Comparison of ENCODE assay signal across 32 cellular contexts in the genomic region with DNA sequence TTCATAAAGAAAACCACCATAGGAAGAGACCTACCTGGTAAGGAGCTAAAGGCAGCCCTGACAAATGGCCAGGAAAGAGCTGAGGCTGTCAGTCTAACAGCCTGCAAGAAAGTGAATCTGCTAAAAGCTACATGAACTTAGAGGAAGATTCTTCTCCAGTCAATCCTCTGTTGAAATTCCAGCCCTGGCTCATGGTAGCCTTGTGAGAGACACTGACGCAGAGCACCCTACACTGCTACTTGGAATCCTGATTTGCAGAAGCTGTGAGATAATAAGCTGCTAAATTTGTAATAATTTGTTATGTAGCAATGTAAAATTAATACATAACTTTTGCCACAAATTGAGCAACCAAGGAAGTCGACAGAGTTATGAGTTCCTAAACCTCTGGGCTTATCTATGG.
"Had no signal": no experiment of that assay in that cellular context is flagged by ENCODE, and none has a peak within 500 bp of the region (broad histone marks: within the 10 kb centered on the region; RNA-seq: fewer than 3 reads in every experiment).

No MANE protein-coding gene starts in this region.

- H3K4me3 ChIP-seq: heart left ventricle, left lung, lower lobe of right lung, neural progenitor cell, pancreas, prostate gland, skin epidermis, tibial nerve, upper lobe of left lung, uterus had no signal

- H3K36me3 ChIP-seq: heart left ventricle, left lung, lower lobe of right lung, neural progenitor cell, pancreas, prostate gland, tibial nerve, upper lobe of left lung, uterus had no signal

- H3K36me3 Mint-ChIP-seq: immature natural killer cell; mesothelial cell of epicardium; naive B cell; natural killer cell; neural progenitor cell; stimulated activated effector memory CD8-positive, alpha-beta T cell treated with anti-CD3 and anti-CD28 coated beads, Interleukin-12 subunit alpha, Interleukin-12 subunit beta, amount 100 ng/mL, for 72 hours had no signal

- H3K27me3 Mint-ChIP-seq: stimulated activated naive CD8-positive, alpha-beta T cell treated with anti-CD3 and anti-CD28 coated beads, Interleukin-15, amount 100 ng/mL, for 72 hours had no signal

- H3K27ac Mint-ChIP-seq: immature natural killer cell; mesothelial cell of epicardium; naive B cell; natural killer cell; nephron progenitor cell; neural progenitor cell; stimulated activated effector memory CD8-positive, alpha-beta T cell treated with anti-CD3 and anti-CD28 coated beads, Interleukin-12 subunit alpha, Interleukin-12 subunit beta, amount 100 ng/mL, for 72 hours; stimulated activated naive CD8-positive, alpha-beta T cell treated with anti-CD3 and anti-CD28 coated beads, Interleukin-15, amount 100 ng/mL, for 72 hours had no signal

- H3K27me3 ChIP-seq: heart left ventricle, left lung, neural progenitor cell, pancreas, tibial nerve, upper lobe of left lung, uterus had no signal

- H3K4me2 ChIP-seq: neural progenitor cell had no signal

- H3K9me3 ChIP-seq: heart left ventricle, left lung, lower lobe of right lung, pancreas, prostate gland, tibial nerve, upper lobe of left lung, uterus had no signal

- H2AFZ ChIP-seq: neural progenitor cell had no signal

- H3K4me1 ChIP-seq: heart left ventricle, left lung, lower lobe of right lung, neural progenitor cell, pancreas, prostate gland, tibial nerve, upper lobe of left lung, uterus had no signal

- H3K27ac ChIP-seq: heart left ventricle, left lung, lower lobe of right lung, neural progenitor cell, pancreas, prostate gland, skin epidermis, tibial nerve, upper lobe of left lung, uterus had no signal

- H3K9me3 Mint-ChIP-seq: natural killer cell; nephron progenitor cell; neural progenitor cell; stimulated activated effector memory CD8-positive, alpha-beta T cell treated with anti-CD3 and anti-CD28 coated beads, Interleukin-12 subunit alpha, Interleukin-12 subunit beta, amount 100 ng/mL, for 72 hours; stimulated activated naive CD8-positive, alpha-beta T cell treated with anti-CD3 and anti-CD28 coated beads, Interleukin-15, amount 100 ng/mL, for 72 hours had no signal

- H3K9ac ChIP-seq: neural progenitor cell had no signal

- H3K4me3 Mint-ChIP-seq: immature natural killer cell; mesothelial cell of epicardium; naive B cell; natural killer cell; nephron progenitor cell; neural progenitor cell; stimulated activated effector memory CD8-positive, alpha-beta T cell treated with anti-CD3 and anti-CD28 coated beads, Interleukin-12 subunit alpha, Interleukin-12 subunit beta, amount 100 ng/mL, for 72 hours; stimulated activated naive CD8-positive, alpha-beta T cell treated with anti-CD3 and anti-CD28 coated beads, Interleukin-15, amount 100 ng/mL, for 72 hours had no signal

- FAIRE-seq: islet of Langerhans, pancreas had no signal

- DNase-seq: heart left ventricle; hypothalamus; immature natural killer cell; kidney; left colon; left lung; lower lobe of right lung; mammary epithelial cell; mesenchymal stem cell; naive B cell; natural killer cell; nephron progenitor cell; pancreas; posterior cingulate gyrus; retina; right cardiac atrium; stimulated activated CD4-positive, alpha-beta T cell treated with anti-CD3 and anti-CD28 coated beads, Interleukin-12 subunit alpha, Interleukin-12 subunit beta, amount 100 ng/mL, for 4 hours; stimulated activated CD4-positive, alpha-beta T cell treated with anti-CD3 and anti-CD28 coated beads, Interleukin-15, amount 100 ng/mL, for 24 hours; stimulated activated CD4-positive, alpha-beta T cell treated with anti-CD3 and anti-CD28 coated beads, Interleukin-2, amount 100 ng/mL, for 24 hours; stimulated activated CD4-positive, alpha-beta T cell treated with anti-CD3 and anti-CD28 coated beads, Interleukin-4, amount 100 ng/mL, for 1 hour; stimulated activated naive CD4-positive, alpha-beta T cell treated with Interleukin-2 at 50 U/mL for 16 hours; stimulated activated naive CD8-positive, alpha-beta T cell treated with anti-CD3 and anti-CD28 coated beads, Interleukin-15, amount 100 ng/mL, for 72 hours; substantia nigra; upper lobe of left lung; uterus had no signal

- H3K4me1 Mint-ChIP-seq: immature natural killer cell; mesothelial cell of epicardium; naive B cell; natural killer cell; nephron progenitor cell; neural progenitor cell; stimulated activated effector memory CD8-positive, alpha-beta T cell treated with anti-CD3 and anti-CD28 coated beads, Interleukin-12 subunit alpha, Interleukin-12 subunit beta, amount 100 ng/mL, for 72 hours; stimulated activated naive CD8-positive, alpha-beta T cell treated with anti-CD3 and anti-CD28 coated beads, Interleukin-15, amount 100 ng/mL, for 72 hours had no signal
